In genomic region chr5:95655575-95655974, GRCh38 we compare ENCODE assay signal across 26 cellular contexts. TPM values are rescaled to one million over a fixed set of nuclear protein-coding genes. Genes with fewer than 3 reads are reported as not detected.
"Had no signal": no experiment of that assay in that cellular context is flagged by ENCODE, and none has a peak within 500 bp of the region (broad histone marks: within the 10 kb centered on the region; RNA-seq: fewer than 3 reads in every experiment).

No MANE protein-coding gene starts in this region.

- H3K4me1 ChIP-seq: prostate gland, sigmoid colon, stomach, tibial nerve, upper lobe of right lung, uterus had no signal

- DNase-seq: foreskin fibroblast; gastrocnemius medialis; mucosa of descending colon; naive B cell; right cardiac atrium; sigmoid colon; stimulated activated CD4-positive, alpha-beta T cell treated with anti-CD3 and anti-CD28 coated beads, Interleukin-2, amount 100 ng/mL, for 24 hours; stimulated activated CD4-positive, alpha-beta T cell treated with anti-CD3 and anti-CD28 coated beads, Interleukin-4, amount 100 ng/mL, for 24 hours; stimulated activated naive CD4-positive, alpha-beta T cell treated with Interleukin-2 at 50 U/mL for 16 hours; stomach; upper lobe of right lung; uterus had no signal

- ATAC-seq: esophagus mucosa; gastrocnemius medialis; left lobe of liver; mucosa of descending colon; natural killer cell treated with Interleukin-12 subunit alpha and Interleukin-12 subunit beta and Interleukin-15 and Interleukin-18, amount 100 ng/mL, for 72 hours; right cardiac atrium; stimulated activated effector memory CD8-positive, alpha-beta T cell treated with anti-CD3 and anti-CD28 coated beads, Interleukin-12 subunit alpha, Interleukin-12 subunit beta, amount 100 ng/mL, for 72 hours; upper lobe of right lung had no signal

- H3K9ac ChIP-seq: neural progenitor cell had no signal

- H3K4me2 ChIP-seq: neural progenitor cell had no signal

- H3K27me3 ChIP-seq: gastrocnemius medialis, neural progenitor cell, sigmoid colon, stomach, tibial nerve, upper lobe of right lung, uterus had no signal

- H2AFZ ChIP-seq: neural progenitor cell had no signal

- H3K4me3 ChIP-seq: coronary artery, gastrocnemius medialis, lung, mucosa of descending colon, neural progenitor cell, prostate gland, sigmoid colon, stomach, thoracic aorta, tibial nerve, upper lobe of right lung, uterus had no signal

- H3K27ac ChIP-seq: coronary artery, gastrocnemius medialis, neural progenitor cell, prostate gland, sigmoid colon, stomach, thoracic aorta, tibial nerve, upper lobe of right lung, uterus had no signal

- H3K9me3 ChIP-seq: gastrocnemius medialis, mucosa of descending colon, prostate gland, sigmoid colon, stomach, thoracic aorta, tibial nerve, upper lobe of right lung, uterus had no signal

- H3K36me3 ChIP-seq: gastrocnemius medialis, neural progenitor cell, prostate gland, thoracic aorta, upper lobe of right lung, uterus had no signal

- FAIRE-seq: keratinocyte had no signal

RNA-seq across cellular contexts. Expression of gene SPATA9, which starts 27.2 kb away (rescaled TPM):
- total RNA-seq: esophagus mucosa, glomerular endothelial cell, upper lobe of right lung had no signal
- polyA plus RNA-seq: keratinocyte had no signal

RNA-seq across cellular contexts. Expression of gene GPR150, which starts 35.7 kb away (rescaled TPM):
- total RNA-seq: esophagus mucosa, mesothelial cell of epicardium, renal cortical epithelial cell, uterus had no signal
